1 cellular context compared by ENCODE assay signal in the genomic region with DNA sequence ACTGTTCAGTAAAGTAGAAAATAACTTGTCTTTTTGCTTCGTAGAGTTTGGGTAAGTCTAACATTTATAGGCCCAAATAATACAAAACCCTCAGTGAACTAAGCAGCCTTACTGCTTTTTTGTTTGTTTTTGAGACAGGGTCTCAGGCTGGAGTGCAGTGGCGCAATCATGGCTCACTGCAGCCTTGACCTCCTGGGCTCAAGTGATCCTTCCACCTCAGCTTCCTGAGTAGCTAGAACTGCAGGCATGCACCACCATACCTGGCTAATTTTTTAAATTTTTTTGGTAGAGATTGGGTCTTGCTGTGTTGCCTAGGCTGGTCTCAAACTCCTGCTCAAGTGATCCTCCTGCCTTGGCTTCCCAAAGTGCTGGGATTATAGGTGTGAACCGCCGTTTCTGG.
TF ChIP-seq lines count a peak whose summit lies in the region.
"Not testable (repeated sequence)": the region's sequence is repeated elsewhere in the genome, so short reads cannot be mapped to it uniquely, and the experiment has no call there.

No MANE protein-coding gene starts in this region.

TF ChIP-seq in HepG2, 621 proteins besides CTCF, POLR2A, EP300 and RAD21 (continued from another document):
- TF ChIP-seq ARID4A (CRISPR knock-in tag; IDR thresholded peaks at IDR 0.05; ENCODE audit: borderline replicate concordance) (peak; percentile 42; the same call in 1 of the 2 replicates), ZFX (CRISPR knock-in tag; IDR thresholded peaks at IDR 0.05; ENCODE audit: low read depth) (0 out of 2 replicates have a peak, but pooled peaks have one; percentile 32), SAP130 (CRISPR knock-in tag; IDR thresholded peaks at IDR 0.05; ENCODE audit: low read depth) (peak; percentile 80), NR2C2 (CRISPR knock-in tag; IDR thresholded peaks at IDR 0.05; ENCODE audit: borderline replicate concordance) (peak; percentile 78), HNF4G (IDR thresholded peaks at IDR 0.05; ENCODE audit: borderline replicate concordance, low read depth, low read length) (peak; percentile 9; the same call in 1 of the 2 replicates), PHF21A (CRISPR knock-in tag; IDR thresholded peaks at IDR 0.05) (peak; percentile 47), MIER3 (CRISPR knock-in tag; IDR thresholded peaks at IDR 0.05; ENCODE audit: borderline replicate concordance) (0 out of 2 replicates have a peak, but pooled peaks have one; percentile 30), ZNF460 (CRISPR knock-in tag; IDR thresholded peaks at IDR 0.05; ENCODE audit: borderline replicate concordance) (peak; percentile 60; the same call in 1 of the 2 replicates), CREM (IDR thresholded peaks at IDR 0.05) (peak; percentile 32; the same call in 1 of the 2 replicates), SOX5 (CRISPR knock-in tag; IDR thresholded peaks at IDR 0.05; ENCODE audit: borderline replicate concordance) (peak; percentile 15; the same call in 1 of the 2 replicates), ZNF430 (CRISPR knock-in tag; IDR thresholded peaks at IDR 0.05) (0 out of 2 replicates have a peak, but pooled peaks have one; percentile 14), ELF3 (CRISPR knock-in tag; IDR thresholded peaks at IDR 0.05) (peak; percentile 56; the same call in 1 of the 2 replicates), HOXA3 (CRISPR knock-in tag; IDR thresholded peaks at IDR 0.05) (peak; percentile 87), NCOA2 (CRISPR knock-in tag; IDR thresholded peaks at IDR 0.05) (peak; percentile 75), ZNF614 (CRISPR knock-in tag; IDR thresholded peaks at IDR 0.05; ENCODE audit: borderline replicate concordance) (0 out of 2 replicates have a peak, but pooled peaks have one; percentile 50), THAP11 (CRISPR knock-in tag; IDR thresholded peaks at IDR 0.05) (peak; percentile 43), NCOR1 (IDR thresholded peaks at IDR 0.05; ENCODE audit: borderline replicate concordance, low read length) (peak; percentile 19; the same call in 1 of the 2 replicates), SALL1 (CRISPR knock-in tag; IDR thresholded peaks at IDR 0.05) (peak; percentile 91), MED1 (CRISPR knock-in tag; IDR thresholded peaks at IDR 0.05) (peak; percentile 67), ZEB1 (IDR thresholded peaks at IDR 0.05; ENCODE audit: insufficient replicate concordance, low read depth) (peak; percentile 46), KMT2A (CRISPR knock-in tag; IDR thresholded peaks at IDR 0.05) (peak; percentile 37; the same call in 1 of the 2 replicates), HDAC2 (CRISPR knock-in tag; IDR thresholded peaks at IDR 0.05) (peak; percentile 87)
- not testable (repeated sequence) for TF ChIP-seq HNF4G (CRISPR knock-in tag; IDR thresholded peaks at IDR 0.05; ENCODE audit: borderline replicate concordance, low read depth); CREM (CRISPR knock-in tag; IDR thresholded peaks at IDR 0.05)
- TF ChIP-seq, protein P1, sequence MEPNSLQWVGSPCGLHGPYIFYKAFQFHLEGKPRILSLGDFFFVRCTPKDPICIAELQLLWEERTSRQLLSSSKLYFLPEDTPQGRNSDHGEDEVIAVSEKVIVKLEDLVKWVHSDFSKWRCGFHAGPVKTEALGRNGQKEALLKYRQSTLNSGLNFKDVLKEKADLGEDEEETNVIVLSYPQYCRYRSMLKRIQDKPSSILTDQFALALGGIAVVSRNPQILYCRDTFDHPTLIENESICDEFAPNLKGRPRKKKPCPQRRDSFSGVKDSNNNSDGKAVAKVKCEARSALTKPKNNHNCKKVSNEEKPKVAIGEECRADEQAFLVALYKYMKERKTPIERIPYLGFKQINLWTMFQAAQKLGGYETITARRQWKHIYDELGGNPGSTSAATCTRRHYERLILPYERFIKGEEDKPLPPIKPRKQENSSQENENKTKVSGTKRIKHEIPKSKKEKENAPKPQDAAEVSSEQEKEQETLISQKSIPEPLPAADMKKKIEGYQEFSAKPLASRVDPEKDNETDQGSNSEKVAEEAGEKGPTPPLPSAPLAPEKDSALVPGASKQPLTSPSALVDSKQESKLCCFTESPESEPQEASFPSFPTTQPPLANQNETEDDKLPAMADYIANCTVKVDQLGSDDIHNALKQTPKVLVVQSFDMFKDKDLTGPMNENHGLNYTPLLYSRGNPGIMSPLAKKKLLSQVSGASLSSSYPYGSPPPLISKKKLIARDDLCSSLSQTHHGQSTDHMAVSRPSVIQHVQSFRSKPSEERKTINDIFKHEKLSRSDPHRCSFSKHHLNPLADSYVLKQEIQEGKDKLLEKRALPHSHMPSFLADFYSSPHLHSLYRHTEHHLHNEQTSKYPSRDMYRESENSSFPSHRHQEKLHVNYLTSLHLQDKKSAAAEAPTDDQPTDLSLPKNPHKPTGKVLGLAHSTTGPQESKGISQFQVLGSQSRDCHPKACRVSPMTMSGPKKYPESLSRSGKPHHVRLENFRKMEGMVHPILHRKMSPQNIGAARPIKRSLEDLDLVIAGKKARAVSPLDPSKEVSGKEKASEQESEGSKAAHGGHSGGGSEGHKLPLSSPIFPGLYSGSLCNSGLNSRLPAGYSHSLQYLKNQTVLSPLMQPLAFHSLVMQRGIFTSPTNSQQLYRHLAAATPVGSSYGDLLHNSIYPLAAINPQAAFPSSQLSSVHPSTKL (CRISPR knock-in tag; IDR thresholded peaks at IDR 0.05), result peak; percentile 97
- TF ChIP-seq, protein P2, sequence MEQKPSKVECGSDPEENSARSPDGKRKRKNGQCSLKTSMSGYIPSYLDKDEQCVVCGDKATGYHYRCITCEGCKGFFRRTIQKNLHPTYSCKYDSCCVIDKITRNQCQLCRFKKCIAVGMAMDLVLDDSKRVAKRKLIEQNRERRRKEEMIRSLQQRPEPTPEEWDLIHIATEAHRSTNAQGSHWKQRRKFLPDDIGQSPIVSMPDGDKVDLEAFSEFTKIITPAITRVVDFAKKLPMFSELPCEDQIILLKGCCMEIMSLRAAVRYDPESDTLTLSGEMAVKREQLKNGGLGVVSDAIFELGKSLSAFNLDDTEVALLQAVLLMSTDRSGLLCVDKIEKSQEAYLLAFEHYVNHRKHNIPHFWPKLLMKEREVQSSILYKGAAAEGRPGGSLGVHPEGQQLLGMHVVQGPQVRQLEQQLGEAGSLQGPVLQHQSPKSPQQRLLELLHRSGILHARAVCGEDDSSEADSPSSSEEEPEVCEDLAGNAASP (CRISPR knock-in tag; IDR thresholded peaks at IDR 0.05; ENCODE audit: borderline replicate concordance), result peak; percentile 76; the same call in 1 of the 2 replicates
- TF ChIP-seq, protein P3, sequence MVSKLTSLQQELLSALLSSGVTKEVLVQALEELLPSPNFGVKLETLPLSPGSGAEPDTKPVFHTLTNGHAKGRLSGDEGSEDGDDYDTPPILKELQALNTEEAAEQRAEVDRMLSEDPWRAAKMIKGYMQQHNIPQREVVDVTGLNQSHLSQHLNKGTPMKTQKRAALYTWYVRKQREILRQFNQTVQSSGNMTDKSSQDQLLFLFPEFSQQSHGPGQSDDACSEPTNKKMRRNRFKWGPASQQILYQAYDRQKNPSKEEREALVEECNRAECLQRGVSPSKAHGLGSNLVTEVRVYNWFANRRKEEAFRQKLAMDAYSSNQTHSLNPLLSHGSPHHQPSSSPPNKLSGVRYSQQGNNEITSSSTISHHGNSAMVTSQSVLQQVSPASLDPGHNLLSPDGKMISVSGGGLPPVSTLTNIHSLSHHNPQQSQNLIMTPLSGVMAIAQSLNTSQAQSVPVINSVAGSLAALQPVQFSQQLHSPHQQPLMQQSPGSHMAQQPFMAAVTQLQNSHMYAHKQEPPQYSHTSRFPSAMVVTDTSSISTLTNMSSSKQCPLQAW (CRISPR knock-in tag; IDR thresholded peaks at IDR 0.05), result peak; percentile 42; the same call in 1 of the 2 replicates
